11 cellular contexts compared by ENCODE assay signal in the genomic region with DNA sequence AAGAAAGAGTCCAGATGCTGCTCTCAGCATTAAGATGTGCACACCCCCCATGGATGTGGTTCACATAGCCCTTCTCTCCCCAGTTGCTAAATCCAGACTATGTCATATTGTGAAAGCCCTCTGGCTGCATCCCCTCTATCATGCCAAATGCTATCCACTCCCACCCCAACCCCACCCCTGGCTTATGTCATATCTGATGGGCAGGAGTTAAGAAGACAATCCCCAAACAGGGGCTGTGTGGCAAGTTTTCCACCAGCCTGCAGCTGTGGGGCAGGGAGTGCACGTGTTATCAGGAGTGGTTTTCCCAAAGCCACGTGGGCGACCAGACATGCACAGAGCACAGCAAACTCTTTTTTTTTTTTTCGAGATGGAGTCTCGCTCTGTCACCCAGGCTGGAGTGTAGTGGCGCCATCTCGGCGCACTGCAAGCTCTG. TPM values are rescaled to one million over a fixed set of nuclear protein-coding genes. Genes with fewer than 3 reads are reported as not detected.
A peak's percentile ranks its signal among the peaks of the same experiment; 100 is the strongest.
DNase-seq lines count a peak whose midpoint lies in the region; ATAC-seq, FAIRE-seq and TF ChIP-seq lines count a peak whose summit lies in the region.
"Had no signal": no experiment of that assay in that cellular context is flagged by ENCODE, and none has a peak within 500 bp of the region (broad histone marks: within the 10 kb centered on the region; RNA-seq: fewer than 3 reads in every experiment).

No MANE protein-coding gene starts in this region.

- no peaks in the 10 kb centered on the region for H3K79me2 ChIP-seq in endothelial cell of umbilical vein (ENCODE audit: control insufficient read depth, insufficient read depth, low read length)

- H3K9ac ChIP-seq in endothelial cell of umbilical vein (replicated peaks; ENCODE audit: extremely low read depth, insufficient read depth, low read length), result no peak overlapping the region

- TF ChIP-seq POLR2A in NB4 (IDR thresholded peaks at IDR 0.05; ENCODE audit: extremely low read depth, insufficient read length), result no peak
- no peak for TF ChIP-seq POLR2A in endothelial cell of umbilical vein (IDR thresholded peaks at IDR 0.05; ENCODE audit: low read depth, low read length)

- POLR2A ChIA-PET in activated CD8-positive, alpha-beta T cell treated with anti-CD3 and anti-CD28 coated beads for 36 hours (lab: Charles Lee), result interaction anchor here (0.7 to 1.5 kb wide), 2 partner anchors 35 to 39 kb away, joined by 5 read pairs; no protein-coding TSS in a partner anchor
- POLR2A ChIA-PET in activated CD8-positive, alpha-beta T cell treated with anti-CD3 and anti-CD28 coated beads, Interleukin-2, amount 10 ng/mL, durations not matched to agents 7 days and 5 days (lab: Charles Lee), result interaction anchor here (0.8 kb wide), 1 partner anchor 14 kb away, joined by 3 read pairs; no protein-coding TSS in a partner anchor
- POLR2A ChIA-PET in endothelial cell of umbilical vein (lab: Charles Lee), result no interaction called here

- no peak overlapping the region for H3K4me3 ChIP-seq in NB4 (ENCODE audit: low read depth, low read length)
- H3K4me3 ChIP-seq in endothelial cell of umbilical vein (replicated peaks in 1 of 3; ENCODE audit: insufficient read depth in 1 of 3, low read depth in 1 of 3, low read length in 3 of 3), result no peak overlapping the region
- H3K4me3 ChIP-seq: upper lobe of left lung had no signal

- H3K36me3 ChIP-seq in endothelial cell of umbilical vein (ENCODE audit: control insufficient read depth in 2 of 2, extremely low read depth in 1 of 2, insufficient read depth in 2 of 2, low read length in 2 of 2), result peaks cover 0 to under 1% of the 10 kb centered on the region in 2 experiments
- H3K36me3 ChIP-seq: upper lobe of left lung had no signal

- no peaks in the 10 kb centered on the region for H3K9me3 Mint-ChIP-seq in activated CD8-positive, alpha-beta T cell treated with anti-CD3 and anti-CD28 coated beads for 36 hours
- H3K9me3 Mint-ChIP-seq in activated CD8-positive, alpha-beta T cell treated with anti-CD3 and anti-CD28 coated beads, Interleukin-2, amount 10 ng/mL, durations not matched to agents 7 days and 5 days (ENCODE audit: insufficient read depth), result no peaks in the 10 kb centered on the region

- H3K9me3 ChIP-seq in endothelial cell of umbilical vein (replicated peaks; ENCODE audit: control insufficient read depth, insufficient read depth, low read length), result no peaks in the 10 kb centered on the region
- H3K9me3 ChIP-seq: upper lobe of left lung had no signal

- CTCF ChIA-PET in activated CD8-positive, alpha-beta T cell treated with anti-CD3 and anti-CD28 coated beads for 36 hours (lab: Charles Lee), result interaction anchor here (3.5 kb wide), 1 partner anchor 9 kb away, joined by 15 read pairs; the partner anchor contains the start of gene FAM117A
- CTCF ChIA-PET in activated CD8-positive, alpha-beta T cell treated with anti-CD3 and anti-CD28 coated beads, Interleukin-2, amount 10 ng/mL, durations not matched to agents 7 days and 5 days (lab: Charles Lee), result no interaction called here
- CTCF ChIA-PET in endothelial cell of umbilical vein (lab: Charles Lee), result interaction anchor here (1.4 kb wide), 1 partner anchor 46 kb away, joined by 4 read pairs; the partner anchor contains the start of gene SLC35B1

- no peak overlapping the region for H3K4me3 Mint-ChIP-seq in activated CD8-positive, alpha-beta T cell treated with anti-CD3 and anti-CD28 coated beads for 36 hours
- no peak overlapping the region for H3K4me3 Mint-ChIP-seq in activated CD8-positive, alpha-beta T cell treated with anti-CD3 and anti-CD28 coated beads, Interleukin-2, amount 10 ng/mL, durations not matched to agents 7 days and 5 days

- no peak for DNase-seq in activated CD8-positive, alpha-beta T cell treated with anti-CD3 and anti-CD28 coated beads for 36 hours
- no peak for DNase-seq in activated CD8-positive, alpha-beta T cell treated with anti-CD3 and anti-CD28 coated beads, Interleukin-2, amount 10 ng/mL, durations not matched to agents 7 days and 5 days
- peak; percentile 35 for DNase-seq in NB4 (ENCODE audit: low read depth)
- DNase-seq in endothelial cell of umbilical vein (ENCODE audit: low read depth, low spot score), result no peak
- no peak for DNase-seq in omental fat pad (ENCODE audit: low spot score)
- DNase-seq in glomerular visceral epithelial cell (ENCODE audit: extremely low spot score), result no peak
- no peak for DNase-seq in central memory CD4-positive, alpha-beta T cell
- no peak for DNase-seq in cerebellar cortex (ENCODE audit: low spot score)
- DNase-seq: NCI-H1105, NCI-H446 treated with DMSO at 0.1 percent for 48 hours, upper lobe of left lung had no signal

- no peaks in the 10 kb centered on the region for H3K9me1 ChIP-seq in endothelial cell of umbilical vein (replicated peaks; ENCODE audit: control insufficient read depth, extremely low read depth, insufficient read depth, low read length)

- no peaks in the 10 kb centered on the region for H4K20me1 ChIP-seq in endothelial cell of umbilical vein (replicated peaks; ENCODE audit: control insufficient read depth, extremely low read depth, insufficient read depth, low read length)

- peak overlapping the region; percentile 78 for H3K27ac Mint-ChIP-seq in activated CD8-positive, alpha-beta T cell treated with anti-CD3 and anti-CD28 coated beads for 36 hours
- no peak overlapping the region for H3K27ac Mint-ChIP-seq in activated CD8-positive, alpha-beta T cell treated with anti-CD3 and anti-CD28 coated beads, Interleukin-2, amount 10 ng/mL, durations not matched to agents 7 days and 5 days

- no peaks in the 10 kb centered on the region for H3K27me3 Mint-ChIP-seq in activated CD8-positive, alpha-beta T cell treated with anti-CD3 and anti-CD28 coated beads for 36 hours
- no peaks in the 10 kb centered on the region for H3K27me3 Mint-ChIP-seq in activated CD8-positive, alpha-beta T cell treated with anti-CD3 and anti-CD28 coated beads, Interleukin-2, amount 10 ng/mL, durations not matched to agents 7 days and 5 days (ENCODE audit: low read depth)

- no peak overlapping the region for H3K4me2 ChIP-seq in endothelial cell of umbilical vein (ENCODE audit: insufficient read depth, low read length)

- H2AFZ ChIP-seq in endothelial cell of umbilical vein (ENCODE audit: low read depth, low read length), result no peak overlapping the region

- no peak for FAIRE-seq in endothelial cell of umbilical vein (lab: Jason Lieb, UNC)

- no peaks in the 10 kb centered on the region for H3K4me1 ChIP-seq in endothelial cell of umbilical vein (ENCODE audit: control insufficient read depth, extremely low read depth, insufficient read depth, low read length)

- no peak for TF ChIP-seq CTCF in activated CD8-positive, alpha-beta T cell treated with anti-CD3 and anti-CD28 coated beads for 36 hours (IDR thresholded peaks at IDR 0.05)
- no peak for TF ChIP-seq CTCF in NB4 (IDR thresholded peaks at IDR 0.05; ENCODE audit: low read depth, low read length)
- TF ChIP-seq CTCF in endothelial cell of umbilical vein (IDR thresholded peaks at IDR 0.05; ENCODE audit: extremely low read depth in 1 of 2, insufficient read depth in 1 of 2, low read depth in 1 of 2, low read length in 2 of 2), result no peak
- TF ChIP-seq CTCF in omental fat pad (IDR thresholded peaks at IDR 0.05), result no peak

- intact Hi-C loops in activated CD8-positive, alpha-beta T cell treated with anti-CD3 and anti-CD28 coated beads for 36 hours (cut with micrococcal nuclease), result no loop called here
- intact Hi-C loops in endothelial cell of umbilical vein (cut with micrococcal nuclease), result no loop called here

- dilution Hi-C loops in endothelial cell of umbilical vein (cut with MboI; ENCODE audit: extremely low pct_ligation_motif_present, low sequenced_read_pairs), result no loop called here

- no TSS peak for BruUV-seq in endothelial cell of umbilical vein (replicated peaks; lab: Mats Ljungman, UMichigan)

- no peak overlapping the region for H3K27ac ChIP-seq in endothelial cell of umbilical vein (ENCODE audit: insufficient read depth, low read depth, low read length)
- H3K27ac ChIP-seq: upper lobe of left lung had no signal

- H3K36me3 Mint-ChIP-seq in activated CD8-positive, alpha-beta T cell treated with anti-CD3 and anti-CD28 coated beads for 36 hours (ENCODE audit: low read depth), result peaks cover 17% of the 10 kb centered on the region
- peaks cover 34% of the 10 kb centered on the region for H3K36me3 Mint-ChIP-seq in activated CD8-positive, alpha-beta T cell treated with anti-CD3 and anti-CD28 coated beads, Interleukin-2, amount 10 ng/mL, durations not matched to agents 7 days and 5 days (ENCODE audit: low read depth)

- no peaks in the 10 kb centered on the region for H3K27me3 ChIP-seq in endothelial cell of umbilical vein (ENCODE audit: control insufficient read depth in 2 of 2, insufficient read depth in 2 of 2, low read length in 2 of 2)
- H3K27me3 ChIP-seq: upper lobe of left lung had no signal

- ATAC-seq in activated CD8-positive, alpha-beta T cell treated with anti-CD3 and anti-CD28 coated beads for 36 hours, result no peak
- ATAC-seq in activated CD8-positive, alpha-beta T cell treated with anti-CD3 and anti-CD28 coated beads, Interleukin-2, amount 10 ng/mL, durations not matched to agents 7 days and 5 days, result no peak
- ATAC-seq in omental fat pad (ENCODE audit: low FRiP score), result peak; percentile 76

- H3K4me1 Mint-ChIP-seq in activated CD8-positive, alpha-beta T cell treated with anti-CD3 and anti-CD28 coated beads for 36 hours (ENCODE audit: low read depth), result peaks cover 71% of the 10 kb centered on the region
- peaks cover 65% of the 10 kb centered on the region for H3K4me1 Mint-ChIP-seq in activated CD8-positive, alpha-beta T cell treated with anti-CD3 and anti-CD28 coated beads, Interleukin-2, amount 10 ng/mL, durations not matched to agents 7 days and 5 days (ENCODE audit: low read depth)

RNA-seq across cellular contexts. Expression of gene FAM117A, which starts 10.0 kb away (rescaled TPM):
- 10 to 100 TPM; 19.7 to 23.0 TPM for total RNA-seq in activated CD8-positive, alpha-beta T cell treated with anti-CD3 and anti-CD28 coated beads for 36 hours
- total RNA-seq in activated CD8-positive, alpha-beta T cell treated with anti-CD3 and anti-CD28 coated beads, Interleukin-2, amount 10 ng/mL, durations not matched to agents 7 days and 5 days, result 10 to 100 TPM; 20.8 to 23.5 TPM
- total RNA-seq in endothelial cell of umbilical vein, result 10.4 and 12.2 TPM in 2 replicates
- 24.1 and 27.2 TPM in 2 replicates for polyA plus RNA-seq in endothelial cell of umbilical vein
- 19.4 and 21.5 TPM in 2 replicates for polyA plus RNA-seq in endothelial cell of umbilical vein (2011; cell fraction: cytosol; rRNA removed)
- polyA plus RNA-seq in endothelial cell of umbilical vein (2011; cell fraction: nucleus; rRNA removed), result 14.2 and 20.0 TPM in 2 replicates
- 4.6 and 6.6 TPM in 2 replicates for polyA plus RNA-seq in endothelial cell of umbilical vein (2012)
- 17.4 and 19.0 TPM in 2 replicates for polyA minus RNA-seq in endothelial cell of umbilical vein
- not detected for polyA minus RNA-seq in endothelial cell of umbilical vein (2011; cell fraction: cytosol; rRNA and poly(A)+ RNA removed)
- polyA minus RNA-seq in endothelial cell of umbilical vein (2011; cell fraction: nucleus; rRNA and poly(A)+ RNA removed), result 5.7 and 8.5 TPM in 2 replicates
- total RNA-seq in omental fat pad, result 10 to 100 TPM in 2 of 4 donors, 1 to 10 TPM in 2; 4.1 to 15.8 (median 10.7) TPM

RNA-seq across cellular contexts. Expression of gene KAT7, which starts 34.5 kb away (rescaled TPM):
- total RNA-seq in activated CD8-positive, alpha-beta T cell treated with anti-CD3 and anti-CD28 coated beads for 36 hours, result 10 to 100 TPM; 61.2 to 66.6 TPM
- 10 to 100 TPM; 75.8 to 76.0 TPM for total RNA-seq in activated CD8-positive, alpha-beta T cell treated with anti-CD3 and anti-CD28 coated beads, Interleukin-2, amount 10 ng/mL, durations not matched to agents 7 days and 5 days
- total RNA-seq in endothelial cell of umbilical vein (64.9 and 66.2 TPM in 2 replicates), omental fat pad (10 to 100 TPM; 19.9 to 32.6 (median 21.0) TPM)
- 35.0 and 44.5 TPM in 2 replicates for polyA plus RNA-seq in endothelial cell of umbilical vein
- 31.0 and 39.9 TPM in 2 replicates for polyA plus RNA-seq in endothelial cell of umbilical vein (2011; cell fraction: cytosol; rRNA removed)
- 63.1 and 64.3 TPM in 2 replicates for polyA plus RNA-seq in endothelial cell of umbilical vein (2011; cell fraction: nucleus; rRNA removed)
- polyA plus RNA-seq in endothelial cell of umbilical vein (2012), result 30.7 TPM in 2 replicates
- 106 and 112 TPM in 2 replicates for polyA minus RNA-seq in endothelial cell of umbilical vein
- polyA minus RNA-seq in endothelial cell of umbilical vein (2011; cell fraction: cytosol; rRNA and poly(A)+ RNA removed), result 21.7 TPM
- polyA minus RNA-seq in endothelial cell of umbilical vein (2011; cell fraction: nucleus; rRNA and poly(A)+ RNA removed), result 104 and 144 TPM in 2 replicates

RNA-seq across cellular contexts. Expression of gene SLC35B1, which starts 46.2 kb away (rescaled TPM):
- 10 to 100 TPM; 38.6 to 46.6 TPM for total RNA-seq in activated CD8-positive, alpha-beta T cell treated with anti-CD3 and anti-CD28 coated beads for 36 hours
- 10 to 100 TPM; 50.7 to 62.6 TPM for total RNA-seq in activated CD8-positive, alpha-beta T cell treated with anti-CD3 and anti-CD28 coated beads, Interleukin-2, amount 10 ng/mL, durations not matched to agents 7 days and 5 days
- total RNA-seq in endothelial cell of umbilical vein (87.0 and 96.7 TPM in 2 replicates), omental fat pad (10 to 100 TPM; 30.6 to 47.8 (median 43.3) TPM)
- 138 and 142 TPM in 2 replicates for polyA plus RNA-seq in endothelial cell of umbilical vein
- 119 and 127 TPM in 2 replicates for polyA plus RNA-seq in endothelial cell of umbilical vein (2011; cell fraction: cytosol; rRNA removed)
- polyA plus RNA-seq in endothelial cell of umbilical vein (2011; cell fraction: nucleus; rRNA removed), result 122 and 125 TPM in 2 replicates
- 79.0 and 87.8 TPM in 2 replicates for polyA plus RNA-seq in endothelial cell of umbilical vein (2012)
- 152 and 154 TPM in 2 replicates for polyA minus RNA-seq in endothelial cell of umbilical vein
- 36.4 TPM for polyA minus RNA-seq in endothelial cell of umbilical vein (2011; cell fraction: cytosol; rRNA and poly(A)+ RNA removed)
- polyA minus RNA-seq in endothelial cell of umbilical vein (2011; cell fraction: nucleus; rRNA and poly(A)+ RNA removed), result 57.4 and 88.7 TPM in 2 replicates
